ENCODE assay signal across 15 cellular contexts in genomic region chr2:111031546-111032484, GRCh38.
A peak's percentile ranks its signal among the peaks of the same experiment; 100 is the strongest.
DNase-seq lines count a peak whose midpoint lies in the region; ATAC-seq and TF ChIP-seq lines count a peak whose summit lies in the region.
"Had no signal": no experiment of that assay in that cellular context is flagged by ENCODE, and none has a peak within 500 bp of the region (broad histone marks: within the 10 kb centered on the region; RNA-seq: fewer than 3 reads in every experiment).

No MANE protein-coding gene starts in this region.

- peaks cover 0 to 5% (median 3%) of the 10 kb centered on the region in 5 donors for H3K9me3 Mint-ChIP-seq in CD8-positive, alpha-beta memory T cell
- H3K9me3 Mint-ChIP-seq: stimulated activated naive CD8-positive, alpha-beta T cell treated with anti-CD3 and anti-CD28 coated beads, Interleukin-15, amount 100 ng/mL, for 72 hours had no signal

- H3K27ac ChIP-seq in left lung: peak overlapping the region in 1 of 2 donors; percentile 58
- H3K27ac ChIP-seq in CD8-positive, alpha-beta memory T cell (ENCODE audit: low read depth, low read length): no peak overlapping the region

- peak; percentile 53 for ATAC-seq in left lung
- no peak for ATAC-seq in HG02678 (IDR thresholded peaks at IDR 0.05; ENCODE audit: unreplicated experiment)
- ATAC-seq: stimulated activated naive CD8-positive, alpha-beta T cell treated with anti-CD3 and anti-CD28 coated beads, Interleukin-15, amount 100 ng/mL, for 72 hours had no signal

- H3K4me1 ChIP-seq in left lung: peaks cover 7 to 52% of the 10 kb centered on the region in 2 donors
- H3K4me1 ChIP-seq in CD8-positive, alpha-beta memory T cell (ENCODE audit: insufficient read depth, low read length): no peaks in the 10 kb centered on the region

- peaks cover 0 to 5% (median 0%) of the 10 kb centered on the region in 3 donors for H3K36me3 Mint-ChIP-seq in CD8-positive, alpha-beta memory T cell
- H3K36me3 Mint-ChIP-seq: IgD-negative memory B cell had no signal

- POLR2A ChIA-PET in CD8-positive, alpha-beta memory T cell (lab: Charles Lee): no interaction called here

- H3K9me3 ChIP-seq in left lung: peaks cover 0 to 4% of the 10 kb centered on the region in 2 donors
- no peaks in the 10 kb centered on the region for H3K9me3 ChIP-seq in CD8-positive, alpha-beta memory T cell (ENCODE audit: low read length)

- in situ Hi-C loops in ACHN (cut with HindIII; ENCODE audit: low pct_ligation_motif_present, low pct_unique_long_range_greater_than_20kb, low sequenced_read_pairs): no loop called here

- CTCF ChIA-PET in CD8-positive, alpha-beta memory T cell (lab: Charles Lee): no interaction called here

- peaks cover 3 to 10% (median 9%) of the 10 kb centered on the region in 3 donors for H3K4me1 Mint-ChIP-seq in CD8-positive, alpha-beta memory T cell

- H3K4me3 ChIP-seq in left lung: no peak overlapping the region
- H3K4me3 ChIP-seq in CD8-positive, alpha-beta memory T cell (ENCODE audit: low read length): no peak overlapping the region

- DNase-seq in activated CD8-positive, alpha-beta memory T cell treated with anti-CD3 and anti-CD28 coated beads for 24 hours: peak; percentile 50
- DNase-seq in activated CD8-positive, alpha-beta memory T cell treated with anti-CD3 and anti-CD28 coated beads, Interleukin-2, amount 50 U/mL, for 4 hours: no peak
- DNase-seq in ecto neural progenitor cell (ENCODE audit: low spot score) (peak; percentile 30), left lung (peak in 1 of 2 donors; percentile 53), ACHN (no peak), glomerular visceral epithelial cell (ENCODE audit: extremely low spot score) (no peak)
- no peak for DNase-seq in CD8-positive, alpha-beta memory T cell
- DNase-seq: activated effector memory CD4-positive, alpha-beta T cell treated with Interleukin-2 at 50 U/mL for 16 hours; anterior cingulate cortex; glutamatergic neuron; NCI-H1105; stimulated activated naive CD8-positive, alpha-beta T cell treated with anti-CD3 and anti-CD28 coated beads, Interleukin-15, amount 100 ng/mL, for 72 hours; T-helper 1 cell had no signal

- intact Hi-C loops in left lung (cut with DNase I): no loop called here

- H3K27ac Mint-ChIP-seq in CD8-positive, alpha-beta memory T cell: peak overlapping the region in 2 of 8 donors; percentile 4 to 6
- H3K27ac Mint-ChIP-seq: IgD-negative memory B cell had no signal

- no peak overlapping the region for H3K4me3 Mint-ChIP-seq in CD8-positive, alpha-beta memory T cell
- H3K4me3 Mint-ChIP-seq: IgD-negative memory B cell; stimulated activated naive CD8-positive, alpha-beta T cell treated with anti-CD3 and anti-CD28 coated beads, Interleukin-15, amount 100 ng/mL, for 72 hours had no signal

- no peaks in the 10 kb centered on the region for H3K36me3 ChIP-seq in left lung
- H3K36me3 ChIP-seq in CD8-positive, alpha-beta memory T cell (ENCODE audit: insufficient read depth, low read length): no peaks in the 10 kb centered on the region

- TF ChIP-seq CTCF in left lung (IDR thresholded peaks at IDR 0.05): no peak

- H3K27me3 Mint-ChIP-seq in CD8-positive, alpha-beta memory T cell: peaks cover 10 to 36% of the 10 kb centered on the region in 2 donors

- H3K27me3 ChIP-seq in left lung: no peaks in the 10 kb centered on the region
- peaks cover 6% of the 10 kb centered on the region for H3K27me3 ChIP-seq in CD8-positive, alpha-beta memory T cell (ENCODE audit: insufficient read depth, low read length, poor library complexity, severe bottlenecking)

Comparison
In these comparisons a context has a peak if more than half of its experiments do, and no peak if none do; other contexts are left out.
1. DNase-seq: peak in activated CD8-positive, alpha-beta memory T cell treated with anti-CD3 and anti-CD28 coated beads for 24 hours (single experiment) and ecto neural progenitor cell (single experiment); none in activated CD8-positive, alpha-beta memory T cell treated with anti-CD3 and anti-CD28 coated beads, Interleukin-2, amount 50 U/mL, for 4 hours (single experiment), ACHN (single experiment), CD8-positive, alpha-beta memory T cell (0 of 5) and glomerular visceral epithelial cell (single experiment).